Comparison of ENCODE assay signal across 24 cellular contexts in the genomic region with DNA sequence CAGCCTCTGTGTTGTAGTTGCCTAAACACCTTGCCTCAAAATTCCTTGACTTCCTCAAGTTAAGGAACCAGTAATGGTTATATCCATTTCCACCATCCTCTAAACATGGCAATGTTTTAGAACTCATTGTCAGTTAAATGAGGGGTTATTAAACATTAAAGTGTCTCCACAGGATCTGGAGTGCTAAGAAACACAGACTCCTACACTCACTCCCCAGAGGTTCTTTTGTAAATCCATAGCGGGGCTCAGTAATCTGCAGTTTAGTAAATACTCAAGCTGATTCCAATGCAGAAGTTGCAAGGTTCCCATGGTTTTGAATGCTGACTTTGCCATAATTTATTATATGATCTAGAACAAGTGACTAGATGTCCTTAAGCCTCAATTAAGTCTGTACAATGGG.
A peak's percentile ranks its signal among the peaks of the same experiment; 100 is the strongest.
DNase-seq lines count a peak whose midpoint lies in the region; ATAC-seq, FAIRE-seq and TF ChIP-seq lines count a peak whose summit lies in the region.
"Had no signal": no experiment of that assay in that cellular context is flagged by ENCODE, and none has a peak within 500 bp of the region (broad histone marks: within the 10 kb centered on the region; RNA-seq: fewer than 3 reads in every experiment).

No MANE protein-coding gene starts in this region.

- H3K4me3 Mint-ChIP-seq in GM23338, result no peak overlapping the region
- no peak overlapping the region for H3K4me3 Mint-ChIP-seq in T-helper 17 cell
- H3K4me3 Mint-ChIP-seq: B cell; CD4-positive, CD25-positive, alpha-beta regulatory T cell; CD8-positive, alpha-beta T cell; HFFc6 had no signal

- H3K27ac Mint-ChIP-seq in GM23338, result no peak overlapping the region
- H3K27ac Mint-ChIP-seq in T-helper 17 cell, result no peak overlapping the region
- H3K27ac Mint-ChIP-seq: B cell; CD4-positive, CD25-positive, alpha-beta regulatory T cell; CD8-positive, alpha-beta T cell; HFFc6 had no signal

- WGBS in HUES64, result 38% methylated on average over 1 of the region's 1 CpG
- WGBS in H1 (ENCODE audit: extremely low coverage in 1 of 2, insufficient coverage in 1 of 2, insufficient read length in 1 of 2, insufficient replicate concordance in 2 of 2, low coverage in 1 of 2, low lambda C conversion rate in 2 of 2, missing lambda C conversion rate in 1 of 2), 2 experiments, result 25% methylated on average over 1 of the region's 1 CpG; no CpG with 5 or more reads in 1 of the 2 experiments
- WGBS in esophagus muscularis mucosa, result 81% methylated on average over 1 of the region's 1 CpG

- no peak overlapping the region for H4K91ac ChIP-seq in H1 (replicated peaks; ENCODE audit: insufficient read length, low read length)

- H3K27ac ChIP-seq in GM23338 (ENCODE audit: low read depth), result no peak overlapping the region
- H3K27ac ChIP-seq in HUES64 (ENCODE audit: low read depth, low read length), result peak overlapping the region; percentile 51; the same call in 1 of the 2 replicates
- H3K27ac ChIP-seq in H1 (ENCODE audit: low read depth, low read length), result no peak overlapping the region
- H3K27ac ChIP-seq in esophagus muscularis mucosa (replicated peaks in 1 of 4), result no peak overlapping the region
- H3K27ac ChIP-seq: A549, BLaER1, C4-2B, GM23248 had no signal

- no peak overlapping the region for H3K4ac ChIP-seq in H1 (replicated peaks; ENCODE audit: insufficient read length, low read depth, low read length)

- H3K9me3 ChIP-seq in HUES64 (ENCODE audit: insufficient read depth, low read depth, low read length) (no peaks in the 10 kb centered on the region), H1 (ENCODE audit: insufficient read depth in 2 of 2, low read depth in 1 of 2, low read length in 1 of 2) (no peaks in the 10 kb centered on the region), esophagus muscularis mucosa (no peaks in the 10 kb centered on the region), T-helper 17 cell (ENCODE audit: control insufficient read depth, low read length, poor library complexity, severe bottlenecking) (no peaks in the 10 kb centered on the region)
- H3K9me3 ChIP-seq: A549, BLaER1, Caco-2, HAP-1 had no signal

- H3K27me3 ChIP-seq in GM23338 (ENCODE audit: insufficient read depth), result no peaks in the 10 kb centered on the region
- 0 out of 2 replicates have a peak, but pooled peaks cover 5% of the 10 kb centered on the region for H3K27me3 ChIP-seq in HUES64 (ENCODE audit: insufficient read depth, low read length)
- H3K27me3 ChIP-seq in H1 (replicated peaks in 1 of 4; ENCODE audit: control insufficient read depth in 3 of 4, extremely low read depth in 1 of 4, insufficient read depth in 3 of 4, low read length in 3 of 4), result no peaks in the 10 kb centered on the region
- H3K27me3 ChIP-seq in esophagus muscularis mucosa, result no peaks in the 10 kb centered on the region
- H3K27me3 ChIP-seq: BLaER1 had no signal

- no peak overlapping the region for H3K18ac ChIP-seq in H1 (ENCODE audit: extremely low read depth, low read length)

- no peak overlapping the region for H3K4me3 ChIP-seq in GM23338
- H3K4me3 ChIP-seq in HUES64 (ENCODE audit: low read length), result no peak overlapping the region
- H3K4me3 ChIP-seq in H1 (ENCODE audit: extremely low read depth in 1 of 4, insufficient read depth in 2 of 4, low read depth in 3 of 4, low read length in 4 of 4), result no peak overlapping the region
- no peak overlapping the region for H3K4me3 ChIP-seq in esophagus muscularis mucosa
- H3K4me3 ChIP-seq: A549, BLaER1, GM23248, HAP-1 had no signal

- H3K9ac ChIP-seq in HUES64 (ENCODE audit: low read depth, low read length) (no peak overlapping the region), H1 (replicated peaks in 1 of 4; ENCODE audit: extremely low read depth in 1 of 4, low read depth in 3 of 4, low read length in 3 of 4) (no peak overlapping the region)
- H3K9ac ChIP-seq: BLaER1, GM23248 had no signal

- H2AFZ ChIP-seq in GM23338 (no peak overlapping the region), H1 (ENCODE audit: low read length) (no peak overlapping the region)
- H2AFZ ChIP-seq: GM23248 had no signal

- H3K27me3 Mint-ChIP-seq in GM23338 (ENCODE audit: insufficient read depth, low read depth, poor library complexity) (no peaks in the 10 kb centered on the region), T-helper 17 cell (peaks cover 6% of the 10 kb centered on the region)
- H3K27me3 Mint-ChIP-seq: B cell; CD4-positive, CD25-positive, alpha-beta regulatory T cell had no signal

- DNase-seq in GM23338 (ENCODE audit: low spot score), result peak; percentile 7
- DNase-seq in H1 (ENCODE audit: low read depth in 1 of 2, low spot score in 2 of 2), result no peak
- DNase-seq in esophagus muscularis mucosa (ENCODE audit: extremely low spot score), result no peak
- DNase-seq in activated naive CD4-positive, alpha-beta T cell treated with Interleukin-2 at 50 U/mL for 16 hours, result no peak
- DNase-seq in T-helper 17 cell, result no peak
- DNase-seq: 8988T; Caco-2; CD4-positive, CD25-positive, alpha-beta regulatory T cell; CD8-positive, alpha-beta T cell; DMS153; DND-41; GM23248; HFFc6 had no signal

- TF ChIP-seq RAD21 in H1 (IDR thresholded peaks at IDR 0.05 in 1 of 2, conservative IDR thresholded peaks at IDR 0.05 in 1 of 2; ENCODE audit: low read depth in 2 of 2, low read length in 2 of 2), result no peak

- no peak overlapping the region for H4K8ac ChIP-seq in H1 (ENCODE audit: extremely low read depth, insufficient read depth, low read length)

- no peaks in the 10 kb centered on the region for H3K79me2 ChIP-seq in GM23338 (replicated peaks; ENCODE audit: insufficient read depth)
- H3K79me2 ChIP-seq in H1 (ENCODE audit: control insufficient read depth in 1 of 2, insufficient read depth in 2 of 2, low read length in 2 of 2), result no peaks in the 10 kb centered on the region

- peaks cover 25% of the 10 kb centered on the region for H3K4me1 ChIP-seq in GM23338 (ENCODE audit: insufficient read depth)
- peaks cover 28% of the 10 kb centered on the region for H3K4me1 ChIP-seq in HUES64 (ENCODE audit: insufficient read depth, low read length)
- peaks cover 0 to 13% (median 5%) of the 10 kb centered on the region in 4 experiments; a peak in 3 of 7 replicates for H3K4me1 ChIP-seq in H1 (replicated peaks in 1 of 4; ENCODE audit: control insufficient read depth in 3 of 4, insufficient read depth in 4 of 4, low read length in 3 of 4)
- no peaks in the 10 kb centered on the region for H3K4me1 ChIP-seq in esophagus muscularis mucosa
- H3K4me1 ChIP-seq: A549, BLaER1 had no signal

- H3K4me1 Mint-ChIP-seq in GM23338 (peaks cover 30% of the 10 kb centered on the region), T-helper 17 cell (no peaks in the 10 kb centered on the region)
- H3K4me1 Mint-ChIP-seq: B cell; CD4-positive, CD25-positive, alpha-beta regulatory T cell had no signal

- H4K20me1 ChIP-seq in GM23338 (replicated peaks; ENCODE audit: insufficient read depth) (no peaks in the 10 kb centered on the region), H1 (replicated peaks in 1 of 2; ENCODE audit: control insufficient read depth in 1 of 2, insufficient read depth in 2 of 2, low read length in 2 of 2) (no peaks in the 10 kb centered on the region)
- H4K20me1 ChIP-seq: BLaER1 had no signal

- TF ChIP-seq POLR2A in H1 (IDR thresholded peaks at IDR 0.05; ENCODE audit: control extremely low read depth in 1 of 2, low read depth in 2 of 2, low read length in 2 of 2) (no peak), esophagus muscularis mucosa (IDR thresholded peaks at IDR 0.05; ENCODE audit: low read depth) (no peak)

- H2BK5ac ChIP-seq in H1 (ENCODE audit: low read depth, low read length), result no peak overlapping the region

- H3K4me2 ChIP-seq in GM23338 (no peak overlapping the region), H1 (ENCODE audit: insufficient read depth in 1 of 2, low read depth in 2 of 2, low read length in 2 of 2) (peak overlapping the region in 1 of 2 experiments; percentile 12; a peak in 1 of 4 replicates)
- H3K4me2 ChIP-seq: A549, BLaER1 had no signal

- H3K56ac ChIP-seq in H1 (replicated peaks; ENCODE audit: insufficient read length, low read depth, low read length), result no peak overlapping the region

- H3K36me3 Mint-ChIP-seq in GM23338 (ENCODE audit: low read depth), result no peaks in the 10 kb centered on the region
- no peaks in the 10 kb centered on the region for H3K36me3 Mint-ChIP-seq in T-helper 17 cell (ENCODE audit: low read depth)
- H3K36me3 Mint-ChIP-seq: CD4-positive, CD25-positive, alpha-beta regulatory T cell; CD8-positive, alpha-beta T cell had no signal

- peaks cover 9% of the 10 kb centered on the region; the same call in 1 of the 2 replicates for H3K9me2 ChIP-seq in GM23338 (ENCODE audit: insufficient read depth)

- no peaks in the 10 kb centered on the region for H3F3A ChIP-seq in GM23338 (replicated peaks; ENCODE audit: low read depth)

- H3K9me3 Mint-ChIP-seq in GM23338, result no peaks in the 10 kb centered on the region; the same call in 2 of the 3 replicates
- H3K9me3 Mint-ChIP-seq: CD8-positive, alpha-beta T cell; HFFc6 had no signal

- CTCF ChIA-PET in H1 (lab: Charles Lee; ENCODE audit: partially characterized antibody), result interaction anchor here (0.6 to 1.4 kb wide), 3 partner anchors 10 to 722 kb away, joined by 3 to 5 read pairs (median 4); no protein-coding TSS in a partner anchor

- no peak for TF ChIP-seq CTCF in GM23338 (conservative IDR thresholded peaks at IDR 0.05; ENCODE audit: low read depth in 2 of 2)
- no peak for TF ChIP-seq CTCF in H1 (IDR thresholded peaks at IDR 0.05; ENCODE audit: control extremely low read depth in 1 of 3, insufficient read depth in 1 of 3, low read depth in 1 of 3, low read length in 3 of 3)
- TF ChIP-seq CTCF in esophagus muscularis mucosa (IDR thresholded peaks at IDR 0.05), result no peak

- TF ChIP-seq EP300 in H1 (IDR thresholded peaks at IDR 0.05; ENCODE audit: borderline replicate concordance in 1 of 2, low read depth in 2 of 2, low read length in 2 of 2) (no peak), esophagus muscularis mucosa (IDR thresholded peaks at IDR 0.05) (no peak)

- POLR2A ChIA-PET in H1 (lab: Charles Lee; ENCODE audit: partially characterized antibody), result no interaction called here

- intact Hi-C loops in esophagus muscularis mucosa (cut with DNase I), result no loop called here

- H4K5ac ChIP-seq in H1 (ENCODE audit: insufficient read length, low read depth, low read length), result no peak overlapping the region

- no peak overlapping the region for H3K23ac ChIP-seq in H1 (ENCODE audit: insufficient read length)

- H3K79me1 ChIP-seq in H1 (ENCODE audit: low read depth, low read length), result no peaks in the 10 kb centered on the region

- ATAC-seq in GM23338 (peak; percentile 61), HG03565 (IDR thresholded peaks at IDR 0.05; ENCODE audit: unreplicated experiment) (no peak), T-helper 17 cell (no peak)
- ATAC-seq: A549; CD8-positive, alpha-beta T cell had no signal

- H2BK20ac ChIP-seq in H1 (ENCODE audit: low read length), result no peak overlapping the region

- H3K36me3 ChIP-seq in GM23338 (ENCODE audit: insufficient read depth) (no peaks in the 10 kb centered on the region), HUES64 (ENCODE audit: insufficient read depth, low read length) (no peaks in the 10 kb centered on the region), H1 (ENCODE audit: control insufficient read depth in 2 of 4, insufficient read depth in 4 of 4, low read length in 3 of 4) (no peaks in the 10 kb centered on the region), esophagus muscularis mucosa (no peaks in the 10 kb centered on the region)
- H3K36me3 ChIP-seq: BLaER1, HAP-1 had no signal

- H3K14ac ChIP-seq in H1 (ENCODE audit: insufficient read length), result no peak overlapping the region

- no peaks in the 10 kb centered on the region for H3K23me2 ChIP-seq in H1 (ENCODE audit: low read depth, low read length)

- no peak overlapping the region for H2BK12ac ChIP-seq in H1 (ENCODE audit: low read depth, low read length)

- FAIRE-seq in H1 (lab: Jason Lieb, UNC), result no peak
- FAIRE-seq: A549, G401.6, GM12892, GM19239, H54 had no signal

- no peak overlapping the region for H2BK15ac ChIP-seq in H1 (ENCODE audit: low read length)

- no peak overlapping the region for H2BK120ac ChIP-seq in H1 (replicated peaks; ENCODE audit: low read depth, low read length)

- no peak overlapping the region for H2AK5ac ChIP-seq in H1 (ENCODE audit: low read depth, low read length)
